1 cellular context compared by ENCODE assay signal in the genomic region with DNA sequence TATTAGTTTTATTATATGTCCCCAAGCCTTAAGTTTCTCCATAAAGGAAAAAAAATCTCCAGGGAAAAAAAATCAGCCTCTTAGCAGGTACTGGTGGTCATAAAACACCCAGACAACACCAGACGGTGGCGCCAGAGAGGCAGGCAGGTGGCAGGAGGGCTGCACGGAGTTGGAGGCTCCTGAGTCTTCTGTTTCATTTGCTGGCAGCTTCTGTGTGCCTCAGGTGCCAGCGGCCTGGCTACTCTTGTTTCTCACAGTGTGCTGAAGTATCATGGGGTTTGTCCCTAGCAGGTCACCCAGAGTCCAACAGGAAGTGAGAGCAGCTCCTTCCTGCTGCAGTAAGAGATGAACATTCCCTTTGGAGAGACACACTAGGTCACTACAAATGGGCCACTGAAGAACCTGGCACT.
A peak's percentile ranks its signal among the peaks of the same experiment; 100 is the strongest.
TF ChIP-seq lines count a peak whose summit lies in the region.

No MANE protein-coding gene starts in this region.

TF ChIP-seq in HEK293, 187 proteins besides CTCF, POLR2A, EP300 and RAD21 (continued from another document):
- TF ChIP-seq, protein P1, sequence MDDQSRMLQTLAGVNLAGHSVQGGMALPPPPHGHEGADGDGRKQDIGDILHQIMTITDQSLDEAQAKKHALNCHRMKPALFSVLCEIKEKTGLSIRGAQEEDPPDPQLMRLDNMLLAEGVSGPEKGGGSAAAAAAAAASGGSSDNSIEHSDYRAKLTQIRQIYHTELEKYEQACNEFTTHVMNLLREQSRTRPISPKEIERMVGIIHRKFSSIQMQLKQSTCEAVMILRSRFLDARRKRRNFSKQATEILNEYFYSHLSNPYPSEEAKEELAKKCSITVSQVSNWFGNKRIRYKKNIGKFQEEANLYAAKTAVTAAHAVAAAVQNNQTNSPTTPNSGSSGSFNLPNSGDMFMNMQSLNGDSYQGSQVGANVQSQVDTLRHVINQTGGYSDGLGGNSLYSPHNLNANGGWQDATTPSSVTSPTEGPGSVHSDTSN (CRISPR knock-in tag; IDR thresholded peaks at IDR 0.05) = no peak
- TF ChIP-seq ZNF768 (tag by site-specific recombination; IDR thresholded peaks at IDR 0.05) (no peak), ZNF571 (tag by site-specific recombination; IDR thresholded peaks at IDR 0.05) (no peak), MEIS1 (CRISPR knock-in tag; IDR thresholded peaks at IDR 0.05; ENCODE audit: borderline replicate concordance) (no peak), ZNF837 (tag by site-specific recombination; IDR thresholded peaks at IDR 0.05) (no peak), SCRT1 (tag by site-specific recombination; IDR thresholded peaks at IDR 0.05; ENCODE audit: borderline replicate concordance) (peak; percentile 53; the same call in 1 of the 2 replicates), ZNF133 (tag by site-specific recombination; IDR thresholded peaks at IDR 0.05) (no peak), ZNF311 (tag by site-specific recombination; IDR thresholded peaks at IDR 0.05; ENCODE audit: borderline replicate concordance) (no peak), IKZF3 (tag by site-specific recombination; IDR thresholded peaks at IDR 0.05) (peak; percentile 76), ZNF654 (tag by site-specific recombination; IDR thresholded peaks at IDR 0.05; ENCODE audit: low read depth) (peak; percentile 93), ZNF324 (tag by site-specific recombination; IDR thresholded peaks at IDR 0.05) (no peak), ZNF660 (tag by site-specific recombination; IDR thresholded peaks at IDR 0.05) (peak; percentile 48; the same call in 1 of the 2 replicates), ZNF830 (tag by site-specific recombination; IDR thresholded peaks at IDR 0.05; ENCODE audit: low read depth) (no peak), ZNF501 (tag by site-specific recombination; IDR thresholded peaks at IDR 0.05) (0 out of 2 replicates have a peak, but pooled peaks have one; percentile 54), ZNF585B (tag by site-specific recombination; IDR thresholded peaks at IDR 0.05) (no peak), ZBTB48 (tag by site-specific recombination; IDR thresholded peaks at IDR 0.05) (0 out of 2 replicates have a peak, but pooled peaks have one; percentile 25), ZSCAN30 (tag by site-specific recombination; IDR thresholded peaks at IDR 0.05) (peak; percentile 76), ZFP69B (tag by site-specific recombination; IDR thresholded peaks at IDR 0.05) (no peak), ZNF843 (tag by site-specific recombination; IDR thresholded peaks at IDR 0.05) (0 out of 2 replicates have a peak, but pooled peaks have one; percentile 13), ZNF16 (tag by site-specific recombination; IDR thresholded peaks at IDR 0.05; ENCODE audit: low read depth) (no peak), ZNF624 (tag by site-specific recombination; IDR thresholded peaks at IDR 0.05) (no peak)
- TF ChIP-seq, protein P2, sequence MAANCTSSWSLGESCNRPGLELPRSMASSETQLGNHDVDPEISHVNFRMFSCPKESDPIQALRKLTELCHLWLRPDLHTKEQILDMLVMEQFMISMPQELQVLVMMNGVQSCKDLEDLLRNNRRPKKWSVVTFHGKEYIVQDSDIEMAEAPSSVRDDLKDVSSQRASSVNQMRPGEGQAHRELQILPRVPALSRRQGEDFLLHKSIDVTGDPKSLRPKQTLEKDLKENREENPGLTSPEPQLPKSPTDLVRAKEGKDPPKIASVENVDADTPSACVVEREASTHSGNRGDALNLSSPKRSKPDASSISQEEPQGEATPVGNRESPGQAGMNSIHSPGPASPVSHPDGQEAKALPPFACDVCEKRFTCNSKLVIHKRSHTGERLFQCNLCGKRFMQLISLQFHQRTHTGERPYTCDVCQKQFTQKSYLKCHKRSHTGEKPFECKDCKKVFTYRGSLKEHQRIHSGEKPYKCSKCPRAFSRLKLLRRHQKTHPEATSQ (tag by site-specific recombination; IDR thresholded peaks at IDR 0.05) = no peak
- TF ChIP-seq, protein P3, sequence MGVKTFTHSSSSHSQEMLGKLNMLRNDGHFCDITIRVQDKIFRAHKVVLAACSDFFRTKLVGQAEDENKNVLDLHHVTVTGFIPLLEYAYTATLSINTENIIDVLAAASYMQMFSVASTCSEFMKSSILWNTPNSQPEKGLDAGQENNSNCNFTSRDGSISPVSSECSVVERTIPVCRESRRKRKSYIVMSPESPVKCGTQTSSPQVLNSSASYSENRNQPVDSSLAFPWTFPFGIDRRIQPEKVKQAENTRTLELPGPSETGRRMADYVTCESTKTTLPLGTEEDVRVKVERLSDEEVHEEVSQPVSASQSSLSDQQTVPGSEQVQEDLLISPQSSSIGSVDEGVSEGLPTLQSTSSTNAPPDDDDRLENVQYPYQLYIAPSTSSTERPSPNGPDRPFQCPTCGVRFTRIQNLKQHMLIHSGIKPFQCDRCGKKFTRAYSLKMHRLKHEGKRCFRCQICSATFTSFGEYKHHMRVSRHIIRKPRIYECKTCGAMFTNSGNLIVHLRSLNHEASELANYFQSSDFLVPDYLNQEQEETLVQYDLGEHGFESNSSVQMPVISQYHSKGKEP (tag by site-specific recombination; IDR thresholded peaks at IDR 0.05) = no peak
- TF ChIP-seq, protein P4, sequence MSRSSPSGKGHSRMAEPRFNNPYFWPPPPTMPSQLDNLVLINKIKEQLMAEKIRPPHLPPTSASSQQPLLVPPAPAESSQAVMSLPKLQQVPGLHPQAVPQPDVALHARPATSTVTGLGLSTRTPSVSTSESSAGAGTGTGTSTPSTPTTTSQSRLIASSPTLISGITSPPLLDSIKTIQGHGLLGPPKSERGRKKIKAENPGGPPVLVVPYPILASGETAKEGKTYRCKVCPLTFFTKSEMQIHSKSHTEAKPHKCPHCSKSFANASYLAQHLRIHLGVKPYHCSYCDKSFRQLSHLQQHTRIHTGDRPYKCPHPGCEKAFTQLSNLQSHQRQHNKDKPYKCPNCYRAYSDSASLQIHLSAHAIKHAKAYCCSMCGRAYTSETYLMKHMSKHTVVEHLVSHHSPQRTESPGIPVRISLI (tag by site-specific recombination; IDR thresholded peaks at IDR 0.05) = peak; percentile 98
- TF ChIP-seq, protein P5, sequence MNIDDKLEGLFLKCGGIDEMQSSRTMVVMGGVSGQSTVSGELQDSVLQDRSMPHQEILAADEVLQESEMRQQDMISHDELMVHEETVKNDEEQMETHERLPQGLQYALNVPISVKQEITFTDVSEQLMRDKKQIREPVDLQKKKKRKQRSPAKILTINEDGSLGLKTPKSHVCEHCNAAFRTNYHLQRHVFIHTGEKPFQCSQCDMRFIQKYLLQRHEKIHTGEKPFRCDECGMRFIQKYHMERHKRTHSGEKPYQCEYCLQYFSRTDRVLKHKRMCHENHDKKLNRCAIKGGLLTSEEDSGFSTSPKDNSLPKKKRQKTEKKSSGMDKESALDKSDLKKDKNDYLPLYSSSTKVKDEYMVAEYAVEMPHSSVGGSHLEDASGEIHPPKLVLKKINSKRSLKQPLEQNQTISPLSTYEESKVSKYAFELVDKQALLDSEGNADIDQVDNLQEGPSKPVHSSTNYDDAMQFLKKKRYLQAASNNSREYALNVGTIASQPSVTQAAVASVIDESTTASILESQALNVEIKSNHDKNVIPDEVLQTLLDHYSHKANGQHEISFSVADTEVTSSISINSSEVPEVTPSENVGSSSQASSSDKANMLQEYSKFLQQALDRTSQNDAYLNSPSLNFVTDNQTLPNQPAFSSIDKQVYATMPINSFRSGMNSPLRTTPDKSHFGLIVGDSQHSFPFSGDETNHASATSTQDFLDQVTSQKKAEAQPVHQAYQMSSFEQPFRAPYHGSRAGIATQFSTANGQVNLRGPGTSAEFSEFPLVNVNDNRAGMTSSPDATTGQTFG (tag by site-specific recombination; IDR thresholded peaks at IDR 0.05; ENCODE audit: borderline replicate concordance) = no peak
- TF ChIP-seq, protein P6, sequence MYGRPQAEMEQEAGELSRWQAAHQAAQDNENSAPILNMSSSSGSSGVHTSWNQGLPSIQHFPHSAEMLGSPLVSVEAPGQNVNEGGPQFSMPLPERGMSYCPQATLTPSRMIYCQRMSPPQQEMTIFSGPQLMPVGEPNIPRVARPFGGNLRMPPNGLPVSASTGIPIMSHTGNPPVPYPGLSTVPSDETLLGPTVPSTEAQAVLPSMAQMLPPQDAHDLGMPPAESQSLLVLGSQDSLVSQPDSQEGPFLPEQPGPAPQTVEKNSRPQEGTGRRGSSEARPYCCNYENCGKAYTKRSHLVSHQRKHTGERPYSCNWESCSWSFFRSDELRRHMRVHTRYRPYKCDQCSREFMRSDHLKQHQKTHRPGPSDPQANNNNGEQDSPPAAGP (tag by site-specific recombination; IDR thresholded peaks at IDR 0.05) = no peak
TF ChIP-seq in HEK293: peak in this region for 10.
